Comparison of ENCODE assay signal across 8 cellular contexts in genomic region chr10:110496553-110497437, GRCh38. TPM values are rescaled to one million over a fixed set of nuclear protein-coding genes. Genes with fewer than 3 reads are reported as not detected.
DNase-seq lines count a peak whose midpoint lies in the region; ATAC-seq and TF ChIP-seq lines count a peak whose summit lies in the region.

No MANE protein-coding gene starts in this region.

- peaks cover 31% of the 10 kb centered on the region for H3K27me3 ChIP-seq in NT2/D1 (ENCODE audit: insufficient read depth, insufficient read length)

- no peaks in the 10 kb centered on the region for H3K36me3 ChIP-seq in NT2/D1 (ENCODE audit: insufficient read depth, insufficient read length, low read length)

- peaks cover 10% of the 10 kb centered on the region for H3K4me1 ChIP-seq in NT2/D1 (ENCODE audit: insufficient read depth, insufficient read length)

- DNase-seq in Calu3 (peak; percentile 14), NT2/D1 (ENCODE audit: low read depth, low spot score) (no peak), coronary artery (ENCODE audit: low spot score) (no peak), NOMO-1 treated with dmso at 0.1 percent for 144 hours (lab: John Stamatoyannopoulos, UW; ENCODE audit: unreplicated experiment) (no peak), NCI-H187 treated with DMSO at 0.1 percent for 48 hours (lab: John Stamatoyannopoulos, UW) (no peak)
- peak in 3 of 10 donors; percentile 19 to 31 (median 28) for DNase-seq in naive thymus-derived CD8-positive, alpha-beta T cell

- H3K27me3 Mint-ChIP-seq in Calu3 (ENCODE audit: unreplicated experiment) = no peaks in the 10 kb centered on the region
- H3K27me3 Mint-ChIP-seq in naive thymus-derived CD8-positive, alpha-beta T cell = peaks cover 0 to 28% (median 10%) of the 10 kb centered on the region in 5 donors

- POLR2A ChIA-PET in naive thymus-derived CD8-positive, alpha-beta T cell (lab: Charles Lee) = interaction anchor here (1.0 kb wide), 1 partner anchor 191 kb away, joined by 4 read pairs; no protein-coding TSS in a partner anchor

- CTCF ChIA-PET in Calu3 (lab: Charles Lee) = interaction anchor here (0.9 to 1.0 kb wide), 2 partner anchors 85 to 192 kb away, joined by 3 to 6 read pairs; partner anchors contain the start of gene SMNDC1

- H3K4me1 Mint-ChIP-seq in Calu3 (ENCODE audit: low read depth, unreplicated experiment) = peaks cover 19% of the 10 kb centered on the region
- H3K4me1 Mint-ChIP-seq in naive thymus-derived CD8-positive, alpha-beta T cell = peaks cover 17 to 60% (median 39%) of the 10 kb centered on the region in 4 donors

- H3K27ac Mint-ChIP-seq in Calu3 (ENCODE audit: unreplicated experiment) = peak overlapping the region; percentile 94
- peak overlapping the region in 9 of 10 donors; percentile 64 to 95 (median 84) for H3K27ac Mint-ChIP-seq in naive thymus-derived CD8-positive, alpha-beta T cell

- H3K27ac ChIP-seq in coronary artery = peak overlapping the region; percentile 85 to 92

- peak overlapping the region; percentile 77 for H3K4me3 Mint-ChIP-seq in Calu3 (ENCODE audit: low read depth, unreplicated experiment)
- peak overlapping the region; percentile 85 to 96 (median 92) for H3K4me3 Mint-ChIP-seq in naive thymus-derived CD8-positive, alpha-beta T cell

- peak overlapping the region; percentile 81 for H3K9ac ChIP-seq in NT2/D1 (ENCODE audit: insufficient read length, low read depth)

- H3K4me3 ChIP-seq in NT2/D1 (ENCODE audit: insufficient read length, low read depth) = peak overlapping the region; percentile 71
- peak overlapping the region; percentile 86 for H3K4me3 ChIP-seq in coronary artery

- H3K9me3 ChIP-seq in NT2/D1 (ENCODE audit: insufficient read depth, low read length) = no peaks in the 10 kb centered on the region

- intact Hi-C loops in Calu3 (cut with micrococcal nuclease; ENCODE audit: unreplicated experiment) = loop anchor here (1.0 kb wide), 1 partner anchor 85 kb away; no protein-coding TSS in a partner anchor

- H3K9me3 Mint-ChIP-seq in Calu3 (ENCODE audit: low read depth, unreplicated experiment) = no peaks in the 10 kb centered on the region
- H3K9me3 Mint-ChIP-seq in naive thymus-derived CD8-positive, alpha-beta T cell = no peaks in the 10 kb centered on the region

- peaks cover 75% of the 10 kb centered on the region for H3K36me3 Mint-ChIP-seq in Calu3 (ENCODE audit: insufficient read depth, unreplicated experiment)
- no peaks in the 10 kb centered on the region for H3K36me3 Mint-ChIP-seq in naive thymus-derived CD8-positive, alpha-beta T cell

- no peak for TF ChIP-seq CTCF in Calu3 (IDR thresholded peaks at IDR 0.05; ENCODE audit: unreplicated experiment)
- no peak for TF ChIP-seq CTCF in coronary artery (IDR thresholded peaks at IDR 0.05)

- BruUV-seq in Calu3 (replicated peaks; lab: Mats Ljungman, UMichigan) = TSS peak; percentile 72

- ATAC-seq in naive thymus-derived CD8-positive, alpha-beta T cell = no peak
- ATAC-seq in GM18873 (IDR thresholded peaks at IDR 0.05; ENCODE audit: low FRiP score, unreplicated experiment) (no peak), HG02759 (IDR thresholded peaks at IDR 0.05; ENCODE audit: unreplicated experiment) (no peak)

RNA-seq across cellular contexts. Expression of gene DUSP5, which starts 0.9 kb away (rescaled TPM):
- total RNA-seq in Calu3 (2022) = 34.0 and 55.8 TPM in 2 replicates
- total RNA-seq in naive thymus-derived CD8-positive, alpha-beta T cell = 1 to 10 TPM; 1.1 to 1.2 TPM
- 1 to 10 TPM in 1 of 3 donors, under 1 TPM in 2; 0.13 to 2.7 (median 0.44) TPM for polyA plus RNA-seq in naive thymus-derived CD8-positive, alpha-beta T cell

Comparison
In these comparisons a context has a peak if more than half of its experiments do, and no peak if none do; other contexts are left out.
1. RNA of gene DUSP5, which starts 0.9 kb away (total RNA-seq): 34.0 to 55.8 TPM in Calu3; 1.1 to 1.2 TPM in naive thymus-derived CD8-positive, alpha-beta T cell; every median in the first group is over 10 times any median in the second.